ENCODE assay signal across 20 cellular contexts in genomic region chr20:31859266-31859997, GRCh38. TPM values are rescaled to one million over a fixed set of nuclear protein-coding genes. Genes with fewer than 3 reads are reported as not detected.
"Had no signal": no experiment of that assay in that cellular context is flagged by ENCODE, and none has a peak within 500 bp of the region (broad histone marks: within the 10 kb centered on the region; RNA-seq: fewer than 3 reads in every experiment).

No MANE protein-coding gene starts in this region.

- H3K9me3 ChIP-seq: gastrocnemius medialis, left ventricle myocardium inferior, psoas muscle, sigmoid colon, thoracic aorta had no signal

- H3K4me3 ChIP-seq: gastrocnemius medialis, psoas muscle, sigmoid colon, thoracic aorta had no signal

- H3K27ac Mint-ChIP-seq: activated CD4-positive, alpha-beta memory T cell treated with anti-CD3 and anti-CD28 coated beads for 36 hours; activated naive CD8-positive, alpha-beta T cell treated with anti-CD3 and anti-CD28 coated beads, Interleukin-2, amount 50 U/mL, for 24 hours; activated T-cell treated with anti-CD3 and anti-CD28 coated beads, Interleukin-2, amount 50 U/mL, for 72 hours; stimulated activated naive CD8-positive, alpha-beta T cell treated with anti-CD3 and anti-CD28 coated beads, Interleukin-15, Interleukin-2, amounts not matched to agents 100 ng/mL and 50 ng/mL, for 24 hours had no signal

- H3K36me3 Mint-ChIP-seq: activated CD4-positive, alpha-beta memory T cell treated with anti-CD3 and anti-CD28 coated beads for 36 hours had no signal

- H3K9me3 Mint-ChIP-seq: activated CD4-positive, alpha-beta memory T cell treated with anti-CD3 and anti-CD28 coated beads for 36 hours; activated naive CD8-positive, alpha-beta T cell treated with anti-CD3 and anti-CD28 coated beads, Interleukin-2, amount 50 U/mL, for 24 hours; activated T-cell treated with anti-CD3 and anti-CD28 coated beads, Interleukin-2, amount 50 U/mL, for 72 hours; stimulated activated naive CD8-positive, alpha-beta T cell treated with anti-CD3 and anti-CD28 coated beads, Interleukin-15, Interleukin-2, amounts not matched to agents 100 ng/mL and 50 ng/mL, for 24 hours had no signal

- H3K36me3 ChIP-seq: gastrocnemius medialis, left ventricle myocardium inferior, sigmoid colon, thoracic aorta had no signal

- H3K27ac ChIP-seq: gastrocnemius medialis, left ventricle myocardium inferior, psoas muscle, sigmoid colon, thoracic aorta had no signal

- DNase-seq: activated CD4-positive, alpha-beta memory T cell treated with anti-CD3 and anti-CD28 coated beads for 36 hours; activated naive CD4-positive, alpha-beta T cell; activated naive CD8-positive, alpha-beta T cell treated with anti-CD3 and anti-CD28 coated beads, Interleukin-2, amount 50 U/mL, for 24 hours; activated T-cell treated with anti-CD3 and anti-CD28 coated beads, Interleukin-2, amount 50 U/mL, for 72 hours; caudate nucleus; cortex of kidney; effector CD8-positive, alpha-beta T cell; kidney; left ventricle myocardium inferior; mesenchymal stem cell; sigmoid colon; stimulated activated CD4-positive, alpha-beta T cell treated with anti-CD3 and anti-CD28 coated beads, Interleukin-12 subunit alpha, Interleukin-12 subunit beta, amount 100 ng/mL, for 4 hours; stimulated activated CD8-positive, alpha-beta memory T cell treated with anti-CD3 and anti-CD28 coated beads, Interleukin-4, amount 100 ng/mL, for 48 hours had no signal

- H3K4me3 Mint-ChIP-seq: activated CD4-positive, alpha-beta memory T cell treated with anti-CD3 and anti-CD28 coated beads for 36 hours; activated naive CD8-positive, alpha-beta T cell treated with anti-CD3 and anti-CD28 coated beads, Interleukin-2, amount 50 U/mL, for 24 hours; activated T-cell treated with anti-CD3 and anti-CD28 coated beads, Interleukin-2, amount 50 U/mL, for 72 hours; stimulated activated naive CD8-positive, alpha-beta T cell treated with anti-CD3 and anti-CD28 coated beads, Interleukin-15, Interleukin-2, amounts not matched to agents 100 ng/mL and 50 ng/mL, for 24 hours had no signal

RNA-seq across cellular contexts. Expression of gene DUSP15, which starts 10.9 kb away (rescaled TPM):
- total RNA-seq: activated CD4-positive, alpha-beta memory T cell treated with anti-CD3 and anti-CD28 coated beads for 36 hours; activated T-cell treated with anti-CD3 and anti-CD28 coated beads, Interleukin-2, amount 50 U/mL, for 72 hours; fibroblast of lung; T-helper 2 cell treated with Interferon-gamma antibody and Interleukin-4, amounts not matched to agents 100 ng/mL and 5 ng/mL, for 36 hours had no signal

RNA-seq across cellular contexts. Expression of gene TTLL9, which starts 11.0 kb away (rescaled TPM):
- total RNA-seq: activated CD4-positive, alpha-beta memory T cell treated with anti-CD3 and anti-CD28 coated beads for 36 hours; activated T-cell treated with anti-CD3 and anti-CD28 coated beads, Interleukin-2, amount 50 U/mL, for 72 hours; fibroblast of lung; gastrocnemius medialis; psoas muscle; T-helper 2 cell treated with Interferon-gamma antibody and Interleukin-4, amounts not matched to agents 100 ng/mL and 5 ng/mL, for 36 hours; thoracic aorta had no signal

RNA-seq across cellular contexts. Expression of gene FOXS1, which starts 14.0 kb away (rescaled TPM):
- total RNA-seq: activated CD4-positive, alpha-beta memory T cell treated with anti-CD3 and anti-CD28 coated beads for 36 hours; activated T-cell treated with anti-CD3 and anti-CD28 coated beads, Interleukin-2, amount 50 U/mL, for 72 hours; sigmoid colon; T-helper 2 cell treated with Interferon-gamma antibody and Interleukin-4, amounts not matched to agents 100 ng/mL and 5 ng/mL, for 36 hours had no signal
- polyA plus RNA-seq: fibroblast of lung had no signal

RNA-seq across cellular contexts. Expression of gene MYLK2, which starts 40.3 kb away (rescaled TPM):
- total RNA-seq: kidney, thoracic aorta had no signal
- polyA plus RNA-seq: fibroblast of lung, urinary bladder had no signal
